In the genomic region with DNA sequence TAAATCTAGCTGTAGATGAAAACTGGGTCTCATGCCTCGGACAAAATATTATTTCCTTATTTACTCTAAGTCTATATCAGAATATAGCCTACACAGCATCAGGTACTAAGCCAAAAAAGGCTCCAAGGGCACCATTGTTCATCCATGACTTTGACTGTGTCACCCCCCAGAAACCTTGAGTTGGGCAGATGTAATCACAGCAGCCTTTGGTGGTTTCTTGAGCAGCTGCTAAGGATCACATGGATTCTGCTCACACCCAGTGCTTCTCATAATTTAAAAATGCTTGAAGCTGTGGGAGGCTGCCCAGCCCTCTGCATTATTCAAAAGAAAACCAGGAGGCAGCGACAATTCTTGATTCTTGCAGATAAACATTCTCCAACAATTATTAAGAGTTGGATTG, we compare ENCODE assay signal across 8 cellular contexts.
DNase-seq lines count a peak whose midpoint lies in the region; ATAC-seq and TF ChIP-seq lines count a peak whose summit lies in the region.
"Not testable (repeated sequence)": the region's sequence is repeated elsewhere in the genome, so short reads cannot be mapped to it uniquely, and the experiment has no call there.

No MANE protein-coding gene starts in this region.

- POLR2A ChIA-PET in A673 (lab: Charles Lee; ENCODE audit: low non-redundant PET) = not testable (repeated sequence)

- intact Hi-C loops in A673 (cut with micrococcal nuclease; ENCODE audit: unreplicated experiment); breast epithelium (cut with DNase I; ENCODE audit: low total_unique reads); lower lobe of right lung (cut with DNase I); sciatic nerve (cut with DNase I): not testable (repeated sequence)

- H3K36me3 Mint-ChIP-seq in T-helper 2 cell treated with Interferon-gamma antibody and Interleukin-4, amounts not matched to agents 5 μg/mL and 100 μg/mL, for 36 hours (ENCODE audit: low read depth) = not testable (repeated sequence)

- CTCF ChIA-PET in A673 (lab: Charles Lee) = not testable (repeated sequence)

- H3K9me3 ChIP-seq in A673 (ENCODE audit: low read depth, low read length, poor library complexity, severe bottlenecking); breast epithelium; lower lobe of right lung: not testable (repeated sequence)

- TF ChIP-seq POLR2A in breast epithelium (IDR thresholded peaks at IDR 0.05) = not testable (repeated sequence)

- not testable (repeated sequence) for BruUV-seq in A673 (replicated peaks; lab: Mats Ljungman, UMichigan)

- H3K27me3 ChIP-seq in A673 (replicated peaks; ENCODE audit: insufficient read depth, low read depth, low read length, poor library complexity); breast epithelium; lower lobe of right lung (ENCODE audit: low read depth): not testable (repeated sequence)

- not testable (repeated sequence) for H3K4me3 ChIP-seq in A673 (ENCODE audit: low read depth, low read length, poor library complexity, severe bottlenecking); breast epithelium; fibroblast of pulmonary artery (replicated peaks; ENCODE audit: low read depth, low read length); lower lobe of right lung

- peak; percentile 28 for DNase-seq in A673 (ENCODE audit: low spot score)
- DNase-seq in GM04503 (ENCODE audit: low read depth) = peak; percentile 42
- peak; percentile 62 for DNase-seq in M059J (ENCODE audit: low read depth)
- DNase-seq in T-helper 2 cell treated with Interferon-gamma antibody and Interleukin-4, amounts not matched to agents 5 μg/mL and 100 μg/mL, for 36 hours (ENCODE audit: low spot score); breast epithelium (ENCODE audit: low spot score in 2 of 2); lower lobe of right lung; sciatic nerve (ENCODE audit: low spot score): not testable (repeated sequence)
- DNase-seq in fibroblast of pulmonary artery (ENCODE audit: low read depth) = peak; percentile 46

- H3K27ac ChIP-seq in A673 (ENCODE audit: low read depth, low read length, poor library complexity, severe bottlenecking) = not testable (repeated sequence)
- H3K27ac ChIP-seq in breast epithelium (peak overlapping the region; percentile 71 to 74), lower lobe of right lung (peak overlapping the region; percentile 53)

- not testable (repeated sequence) for H3K36me3 ChIP-seq in A673 (ENCODE audit: insufficient read depth, low read length, poor library complexity, severe bottlenecking); breast epithelium; lower lobe of right lung

- ATAC-seq in lower lobe of right lung = not testable (repeated sequence)
- peak; percentile 12 for ATAC-seq in sciatic nerve

- H3K9me3 Mint-ChIP-seq in T-helper 2 cell treated with Interferon-gamma antibody and Interleukin-4, amounts not matched to agents 5 μg/mL and 100 μg/mL, for 36 hours = not testable (repeated sequence)

- H3K27me3 Mint-ChIP-seq in T-helper 2 cell treated with Interferon-gamma antibody and Interleukin-4, amounts not matched to agents 5 μg/mL and 100 μg/mL, for 36 hours (ENCODE audit: low read depth) = not testable (repeated sequence)

- H3K4me1 Mint-ChIP-seq in T-helper 2 cell treated with Interferon-gamma antibody and Interleukin-4, amounts not matched to agents 5 μg/mL and 100 μg/mL, for 36 hours (ENCODE audit: low read depth) = peaks cover 20% of the 10 kb centered on the region

- not testable (repeated sequence) for TF ChIP-seq CTCF in A673 (conservative IDR thresholded peaks at IDR 0.05; ENCODE audit: low read depth, low read length); breast epithelium (IDR thresholded peaks at IDR 0.05); fibroblast of pulmonary artery (IDR thresholded peaks at IDR 0.05; ENCODE audit: low read length, missing control alignments); lower lobe of right lung (IDR thresholded peaks at IDR 0.05)

- peak overlapping the region; percentile 54 for H3K4me3 Mint-ChIP-seq in T-helper 2 cell treated with Interferon-gamma antibody and Interleukin-4, amounts not matched to agents 5 μg/mL and 100 μg/mL, for 36 hours

- not testable (repeated sequence) for H3K27ac Mint-ChIP-seq in T-helper 2 cell treated with Interferon-gamma antibody and Interleukin-4, amounts not matched to agents 5 μg/mL and 100 μg/mL, for 36 hours

- not testable (repeated sequence) for H3K4me1 ChIP-seq in A673 (ENCODE audit: insufficient read depth, low read length, poor library complexity, severe bottlenecking); breast epithelium
- H3K4me1 ChIP-seq in lower lobe of right lung = peaks cover 10% of the 10 kb centered on the region
